1 cellular context compared by ENCODE assay signal in the genomic region with DNA sequence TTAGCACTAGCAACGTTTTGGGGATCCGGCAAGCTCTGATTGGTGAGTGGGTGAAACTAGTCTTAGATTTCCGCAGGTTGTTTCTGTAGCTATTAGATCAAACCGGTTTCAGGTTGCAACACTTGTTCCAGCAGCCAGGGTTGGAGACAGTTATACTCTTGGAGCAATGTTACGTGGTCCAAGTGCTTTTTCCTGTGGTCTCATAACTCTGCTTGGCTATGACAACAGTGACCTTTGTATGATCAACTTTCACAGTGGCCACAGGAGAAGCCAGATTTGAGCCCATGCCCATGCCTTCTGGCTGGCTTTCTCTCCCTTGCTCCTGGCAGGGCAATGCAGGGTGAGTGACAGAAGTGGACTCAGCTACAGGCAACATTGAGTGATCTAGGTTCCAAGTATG.
TF ChIP-seq lines count a peak whose summit lies in the region.

No MANE protein-coding gene starts in this region.

TF ChIP-seq in K562, 482 proteins besides CTCF, POLR2A, EP300 and RAD21:
- TF ChIP-seq TFAM (CRISPR knock-in tag; conservative IDR thresholded peaks at IDR 0.05), result no peak
- no peak for TF ChIP-seq ETS1 (conservative IDR thresholded peaks at IDR 0.05; ENCODE audit: control insufficient read depth, low read depth, low read length)
- no peak for TF ChIP-seq LARP7 (IDR thresholded peaks at IDR 0.05)
- no peak for TF ChIP-seq FOXA3 (CRISPR knock-in tag; conservative IDR thresholded peaks at IDR 0.05 in 1 of 2, IDR thresholded peaks at IDR 0.05 in 1 of 2)
- TF ChIP-seq BRF1 (IDR thresholded peaks at IDR 0.05; ENCODE audit: borderline replicate concordance, extremely low read depth, insufficient read length), result no peak
- no peak for TF ChIP-seq KHSRP (IDR thresholded peaks at IDR 0.05)
- TF ChIP-seq ZNF696 (CRISPR knock-in tag; conservative IDR thresholded peaks at IDR 0.05), result no peak
